Comparison of ENCODE assay signal across 17 cellular contexts in the genomic region with DNA sequence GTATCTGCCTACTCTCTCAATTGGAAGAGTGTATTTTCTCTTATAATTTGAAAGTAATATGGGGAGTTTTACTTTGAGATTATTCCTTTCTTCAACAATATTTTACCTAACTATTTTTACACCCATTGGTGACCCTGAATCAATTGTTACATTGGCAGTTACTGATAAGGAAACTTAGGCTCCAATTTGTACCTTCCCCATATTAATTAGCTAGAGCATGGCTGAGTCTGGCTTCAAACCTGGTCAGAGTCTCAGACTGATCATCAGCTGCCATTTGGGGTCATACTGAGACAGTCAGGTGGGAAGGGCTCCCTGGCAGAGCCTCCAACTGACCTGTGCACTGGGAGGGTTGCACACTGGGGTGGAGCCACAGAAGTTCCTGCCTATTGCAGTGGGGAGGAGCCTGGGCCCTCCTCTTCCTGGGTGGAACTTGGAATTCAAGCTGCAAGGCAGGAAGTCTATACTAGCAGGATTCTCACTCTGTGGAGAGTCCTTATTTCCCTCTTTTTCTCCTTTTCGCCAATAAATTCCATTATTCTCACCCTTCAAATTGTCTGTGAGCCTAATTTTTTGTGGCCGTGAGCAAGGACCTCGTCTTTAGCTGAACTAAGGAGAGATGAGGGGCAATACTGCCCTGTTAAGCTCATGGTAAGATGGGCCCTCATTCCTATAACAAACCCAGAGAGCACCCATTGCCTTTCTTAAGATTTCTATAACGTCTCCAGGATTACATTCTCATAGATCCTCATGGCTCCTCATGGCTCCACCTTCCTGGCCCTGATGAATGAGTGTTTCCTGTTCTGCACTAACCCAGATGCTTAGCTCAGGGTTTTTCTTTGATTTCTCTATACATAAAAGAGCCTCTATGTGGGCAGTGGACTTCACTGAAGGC.
"Had no signal": no experiment of that assay in that cellular context is flagged by ENCODE, and none has a peak within 500 bp of the region (broad histone marks: within the 10 kb centered on the region; RNA-seq: fewer than 3 reads in every experiment).

No MANE protein-coding gene starts in this region.

- H3K4me1 ChIP-seq: ascending aorta, breast epithelium, gastrocnemius medialis, pancreas had no signal

- H3K9me3 ChIP-seq: ascending aorta, breast epithelium, gastrocnemius medialis, heart left ventricle, pancreas, tibial artery had no signal

- H3K27me3 ChIP-seq: ascending aorta, breast epithelium, gastrocnemius medialis, heart left ventricle, pancreas, tibial artery had no signal

- H3K4me3 ChIP-seq: ascending aorta, breast epithelium, gastrocnemius medialis, heart left ventricle, pancreas, tibial artery had no signal

- ATAC-seq: activated T-cell treated with anti-CD3 and anti-CD28 coated beads, Interleukin-2, amount 50 U/mL, for 4 hours; gastrocnemius medialis; heart left ventricle; left ventricle myocardium superior had no signal

- H3K27ac ChIP-seq: ascending aorta, breast epithelium, gastrocnemius medialis, heart left ventricle, pancreas, tibial artery had no signal

- DNase-seq: activated CD4-positive, alpha-beta T cell treated with anti-CD3 and anti-CD28 coated beads, Interleukin-2, amount 10 ng/mL, durations not matched to agents 24 days and 14 days; activated CD8-positive, alpha-beta memory T cell treated with anti-CD3 and anti-CD28 coated beads, Interleukin-2, amount 50 U/mL, for 4 hours; activated naive CD4-positive, alpha-beta T cell treated with anti-CD3 and anti-CD28 coated beads, Interleukin-2, amount 10 ng/mL, durations not matched to agents 7 days and 5 days; activated T-cell treated with anti-CD3 and anti-CD28 coated beads, Interleukin-2, amount 50 U/mL, for 4 hours; cortex of kidney; erythroblast; gastrocnemius medialis; heart left ventricle; left ventricle myocardium superior; naive B cell; pancreas; stimulated activated CD8-positive, alpha-beta memory T cell treated with anti-CD3 and anti-CD28 coated beads, Interleukin-4, amount 100 ng/mL, for 48 hours; stimulated activated naive CD4-positive, alpha-beta T cell; T-helper 2 cell; tibial artery had no signal

- H3K36me3 ChIP-seq: ascending aorta, breast epithelium, gastrocnemius medialis, heart left ventricle, pancreas, tibial artery had no signal
